6 cellular contexts compared by ENCODE assay signal in the genomic region with DNA sequence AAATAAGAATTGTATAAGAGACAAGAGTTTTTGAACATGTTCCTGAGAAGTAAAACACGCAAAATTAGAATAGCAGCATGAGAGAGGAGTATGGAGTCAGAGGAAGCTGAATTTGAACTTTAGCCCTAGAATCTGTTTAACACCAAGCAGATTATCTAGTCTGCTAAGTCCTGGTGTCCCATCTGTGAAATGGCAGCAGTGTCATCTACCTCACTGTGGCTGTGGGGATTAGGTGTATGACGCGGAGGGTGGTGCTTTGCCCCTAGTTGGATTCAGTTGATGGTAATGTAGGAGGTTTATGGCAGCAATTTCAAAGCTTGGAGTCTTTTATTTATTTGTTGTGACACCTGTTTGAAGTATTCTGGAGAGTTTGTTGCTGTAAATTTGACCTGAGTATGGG.
"Had no signal": no experiment of that assay in that cellular context is flagged by ENCODE, and none has a peak within 500 bp of the region (broad histone marks: within the 10 kb centered on the region; RNA-seq: fewer than 3 reads in every experiment).

No MANE protein-coding gene starts in this region.

- H3K27ac ChIP-seq: esophagus muscularis mucosa, sigmoid colon had no signal

- DNase-seq: activated CD4-positive, alpha-beta T cell treated with anti-CD3 and anti-CD28 coated beads, Interleukin-2, amount 50 U/mL, for 48 hours; activated naive CD4-positive, alpha-beta T cell treated with anti-CD3 and anti-CD28 coated beads, Interleukin-2, amount 50 U/mL, for 16 hours; mesendoderm; sigmoid colon; stimulated activated CD4-positive, alpha-beta T cell treated with anti-CD3 and anti-CD28 coated beads, Interleukin-1b, Interleukin-23, amount 100 ng/mL, for 48 hours had no signal
